ENCODE assay signal across 17 cellular contexts in genomic region chr11:117023178-117023577, GRCh38.
A peak's percentile ranks its signal among the peaks of the same experiment; 100 is the strongest.
DNase-seq lines count a peak whose midpoint lies in the region; ATAC-seq and TF ChIP-seq lines count a peak whose summit lies in the region.
"Had no signal": no experiment of that assay in that cellular context is flagged by ENCODE, and none has a peak within 500 bp of the region (broad histone marks: within the 10 kb centered on the region; RNA-seq: fewer than 3 reads in every experiment).

No MANE protein-coding gene starts in this region.

- H3K4me1 ChIP-seq in CD8-positive, alpha-beta T cell (ENCODE audit: insufficient read depth, low read length), result peaks cover 36% of the 10 kb centered on the region
- peaks cover 11% of the 10 kb centered on the region for H3K4me1 ChIP-seq in HEK293 (ENCODE audit: control insufficient read depth, insufficient read depth, low read length)

- intact Hi-C loops in CD8-positive, alpha-beta T cell (cut with DNase I, micrococcal nuclease), result loop anchor here (5.0 to 10.0 kb wide), 2 partner anchors 74 to 88 kb away; partner anchors contain the start of gene SIK3 (in 1 of the 2)

- no peak overlapping the region for H3K27ac ChIP-seq in CD8-positive, alpha-beta T cell (ENCODE audit: low read depth, low read length)
- H3K27ac ChIP-seq in HEK293 (ENCODE audit: extremely low read depth, low read depth, low read length) (no peak overlapping the region), angular gyrus (ENCODE audit: low read depth, low read length) (peak overlapping the region; percentile 84)
- H3K27ac ChIP-seq: brain microvascular endothelial cell, neural progenitor cell had no signal

- H3K27ac Mint-ChIP-seq in CD8-positive, alpha-beta T cell, result no peak overlapping the region
- H3K27ac Mint-ChIP-seq in natural killer cell treated with Interleukin-12 subunit alpha and Interleukin-12 subunit beta and Interleukin-15 and Interleukin-18, amount 100 ng/mL, for 72 hours, result peak overlapping the region; percentile 68 to 72
- H3K27ac Mint-ChIP-seq: neural progenitor cell had no signal

- no peak for DNase-seq in CD8-positive, alpha-beta T cell
- no peak for DNase-seq in natural killer cell treated with Interleukin-12 subunit alpha and Interleukin-12 subunit beta and Interleukin-15 and Interleukin-18, amount 100 ng/mL, for 72 hours (ENCODE audit: low spot score)
- DNase-seq in stimulated activated naive CD4-positive, alpha-beta T cell (lab: John Stamatoyannopoulos, UW), result no peak
- no peak for DNase-seq in LoVo (ENCODE audit: low spot score)
- DNase-seq: activated naive CD4-positive, alpha-beta T cell treated with anti-CD3 and anti-CD28 coated beads for 36 hours; brain microvascular endothelial cell; DMS79 treated with DMSO at 0.1 percent for 48 hours; mesenchymal stem cell; NCI-H2081 treated with DMSO at 0.1 percent for 48 hours; NCI-H524 treated with DMSO at 0.1 percent for 48 hours had no signal

- peaks cover 76% of the 10 kb centered on the region for H3K4me1 Mint-ChIP-seq in CD8-positive, alpha-beta T cell (ENCODE audit: low read depth)
- H3K4me1 Mint-ChIP-seq in natural killer cell treated with Interleukin-12 subunit alpha and Interleukin-12 subunit beta and Interleukin-15 and Interleukin-18, amount 100 ng/mL, for 72 hours (ENCODE audit: low read depth in 2 of 2), result peaks cover 64 to 74% of the 10 kb centered on the region in 2 donors

- CTCF ChIA-PET in CD8-positive, alpha-beta T cell (lab: Charles Lee), result no interaction called here
- CTCF ChIA-PET in HEK293 (lab: Yijun Ruan, JAX), result no interaction called here

- no peaks in the 10 kb centered on the region for H3K9me3 Mint-ChIP-seq in CD8-positive, alpha-beta T cell
- no peaks in the 10 kb centered on the region for H3K9me3 Mint-ChIP-seq in natural killer cell treated with Interleukin-12 subunit alpha and Interleukin-12 subunit beta and Interleukin-15 and Interleukin-18, amount 100 ng/mL, for 72 hours
- H3K9me3 Mint-ChIP-seq: activated naive CD4-positive, alpha-beta T cell treated with anti-CD3 and anti-CD28 coated beads for 36 hours; neural progenitor cell had no signal

- no peaks in the 10 kb centered on the region for H3K9me3 ChIP-seq in CD8-positive, alpha-beta T cell (ENCODE audit: low read length)
- no peaks in the 10 kb centered on the region for H3K9me3 ChIP-seq in HEK293 (ENCODE audit: control insufficient read depth, insufficient read depth, low read depth, low read length)
- H3K9me3 ChIP-seq: tibial nerve had no signal

- ATAC-seq in CD8-positive, alpha-beta T cell, result no peak
- no peak for ATAC-seq in natural killer cell treated with Interleukin-12 subunit alpha and Interleukin-12 subunit beta and Interleukin-15 and Interleukin-18, amount 100 ng/mL, for 72 hours
- ATAC-seq in GM18519 (IDR thresholded peaks at IDR 0.05; ENCODE audit: low FRiP score, unreplicated experiment) (no peak), GM18861 (IDR thresholded peaks at IDR 0.05; ENCODE audit: unreplicated experiment) (no peak)
- ATAC-seq: esophagus mucosa had no signal

- TF ChIP-seq CTCF in CD8-positive, alpha-beta T cell (IDR thresholded peaks at IDR 0.05), result no peak
- no peak for TF ChIP-seq CTCF in HEK293 (tag by site-specific recombination; IDR thresholded peaks at IDR 0.05)

- no peaks in the 10 kb centered on the region for H3K27me3 Mint-ChIP-seq in CD8-positive, alpha-beta T cell (ENCODE audit: low read depth)
- H3K27me3 Mint-ChIP-seq in natural killer cell treated with Interleukin-12 subunit alpha and Interleukin-12 subunit beta and Interleukin-15 and Interleukin-18, amount 100 ng/mL, for 72 hours, result no peaks in the 10 kb centered on the region

- no peaks in the 10 kb centered on the region for H3K27me3 ChIP-seq in CD8-positive, alpha-beta T cell (ENCODE audit: insufficient read depth, low read length)
- H3K27me3 ChIP-seq: brain microvascular endothelial cell, neural progenitor cell, tibial nerve had no signal

- peaks cover 3% of the 10 kb centered on the region for H3K36me3 Mint-ChIP-seq in CD8-positive, alpha-beta T cell
- no peaks in the 10 kb centered on the region for H3K36me3 Mint-ChIP-seq in natural killer cell treated with Interleukin-12 subunit alpha and Interleukin-12 subunit beta and Interleukin-15 and Interleukin-18, amount 100 ng/mL, for 72 hours

- H3K4me3 Mint-ChIP-seq in CD8-positive, alpha-beta T cell, result peak overlapping the region; percentile 20
- H3K4me3 Mint-ChIP-seq in natural killer cell treated with Interleukin-12 subunit alpha and Interleukin-12 subunit beta and Interleukin-15 and Interleukin-18, amount 100 ng/mL, for 72 hours, result peak overlapping the region; percentile 61
- H3K4me3 Mint-ChIP-seq: activated naive CD4-positive, alpha-beta T cell treated with anti-CD3 and anti-CD28 coated beads for 36 hours; neural progenitor cell had no signal

- POLR2A ChIA-PET in CD8-positive, alpha-beta T cell (lab: Charles Lee), result no interaction called here
- POLR2A ChIA-PET in HEK293 (lab: Yijun Ruan, JAX), result no interaction called here

- H3K4me3 ChIP-seq in CD8-positive, alpha-beta T cell (ENCODE audit: low read depth, low read length), result no peak overlapping the region
- H3K4me3 ChIP-seq in HEK293 (ENCODE audit: low read depth, low read length), result no peak overlapping the region
- H3K4me3 ChIP-seq: neural progenitor cell, tibial nerve had no signal

- no peaks in the 10 kb centered on the region for H3K36me3 ChIP-seq in CD8-positive, alpha-beta T cell (ENCODE audit: insufficient read depth, low read length)
- H3K36me3 ChIP-seq in HEK293 (ENCODE audit: control insufficient read depth in 2 of 2, insufficient read depth in 1 of 2, low read length in 2 of 2), result no peaks in the 10 kb centered on the region
- H3K36me3 ChIP-seq: brain microvascular endothelial cell, neural progenitor cell, tibial nerve had no signal

TF ChIP-seq in HEK293, 187 proteins besides CTCF, POLR2A, EP300 and RAD21:
- TF ChIP-seq ZNF148 (tag by site-specific recombination; IDR thresholded peaks at IDR 0.05; ENCODE audit: borderline replicate concordance) (no peak), ZNF664 (tag by site-specific recombination; IDR thresholded peaks at IDR 0.05) (0 out of 2 replicates have a peak, but pooled peaks have one; percentile 11)
